24 cellular contexts compared by ENCODE assay signal in the genomic region with DNA sequence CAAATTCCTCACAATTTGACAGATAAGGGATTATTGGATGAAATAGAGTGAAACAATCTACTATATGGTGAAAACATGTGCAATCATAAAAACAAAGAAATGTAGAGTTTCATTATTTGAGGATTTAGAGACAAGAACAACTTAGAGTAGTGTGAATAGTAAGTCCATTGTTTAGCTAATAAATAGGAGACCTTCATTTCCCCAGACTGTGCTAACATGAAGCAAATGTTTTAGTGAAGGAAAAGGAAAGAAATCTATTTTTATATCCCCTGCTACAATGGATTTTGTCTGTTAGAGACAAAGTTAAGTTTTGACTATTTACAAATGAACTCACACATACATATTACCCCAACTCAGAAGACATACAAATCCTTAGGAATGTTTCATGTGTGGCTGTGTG.
"Had no signal": no experiment of that assay in that cellular context is flagged by ENCODE, and none has a peak within 500 bp of the region (broad histone marks: within the 10 kb centered on the region; RNA-seq: fewer than 3 reads in every experiment).

No MANE protein-coding gene starts in this region.

- H3K27ac ChIP-seq: adrenal gland, pancreas, tibial artery, WERI-Rb-1 had no signal

- ATAC-seq: activated T-helper 17 cell treated with anti-CD3 and anti-CD28 coated beads, Interleukin-2, amount 50 U/mL, for 72 hours; pancreas; T-cell had no signal

- H3K27ac Mint-ChIP-seq: activated naive CD8-positive, alpha-beta T cell; activated T-cell treated with anti-CD3 and anti-CD28 coated beads, Interleukin-2, amount 50 U/mL, for 24 hours; activated T-helper 17 cell treated with anti-CD3 and anti-CD28 coated beads, Interleukin-2, amount 50 U/mL, for 72 hours; memory B cell; nephron progenitor cell; T-cell; T-helper 2 cell treated with Interferon-gamma antibody and Interleukin-4, amounts not matched to agents 5 μg/mL and 100 μg/mL, for 36 hours had no signal

- H3K27me3 Mint-ChIP-seq: activated naive CD8-positive, alpha-beta T cell; activated T-cell treated with anti-CD3 and anti-CD28 coated beads, Interleukin-2, amount 50 U/mL, for 24 hours; activated T-helper 17 cell treated with anti-CD3 and anti-CD28 coated beads, Interleukin-2, amount 50 U/mL, for 72 hours; memory B cell; T-cell had no signal

- H3K4me1 ChIP-seq: pancreas had no signal

- H3K9me3 ChIP-seq: adrenal gland, pancreas, tibial artery had no signal

- H3K36me3 ChIP-seq: adrenal gland, pancreas, tibial artery, WERI-Rb-1 had no signal

- H3K4me1 Mint-ChIP-seq: activated T-helper 17 cell treated with anti-CD3 and anti-CD28 coated beads, Interleukin-2, amount 50 U/mL, for 72 hours; T-cell had no signal

- H3K4me3 Mint-ChIP-seq: activated naive CD8-positive, alpha-beta T cell; activated T-cell treated with anti-CD3 and anti-CD28 coated beads, Interleukin-2, amount 50 U/mL, for 24 hours; activated T-helper 17 cell treated with anti-CD3 and anti-CD28 coated beads, Interleukin-2, amount 50 U/mL, for 72 hours; memory B cell; nephron progenitor cell; T-cell; T-helper 2 cell treated with Interferon-gamma antibody and Interleukin-4, amounts not matched to agents 5 μg/mL and 100 μg/mL, for 36 hours had no signal

- H3K27me3 ChIP-seq: adrenal gland, pancreas, tibial artery had no signal

- DNase-seq: activated CD4-positive, alpha-beta T cell treated with anti-CD3 and anti-CD28 coated beads for 1 hour; activated CD8-positive, alpha-beta memory T cell treated with anti-CD3 and anti-CD28 coated beads for 24 hours; activated CD8-positive, alpha-beta memory T cell treated with anti-CD3 and anti-CD28 coated beads, Interleukin-2, amount 50 U/mL, for 4 hours; activated naive CD4-positive, alpha-beta T cell; activated T-cell treated with anti-CD3 and anti-CD28 coated beads, Interleukin-2, amount 50 U/mL, for 24 hours; adrenal gland; cerebellar nuclear complex; effector CD4-positive, alpha-beta T cell; erythroblast; foreskin fibroblast; left ventricle myocardium superior; nephron progenitor cell; pancreas; stimulated activated CD4-positive, alpha-beta T cell treated with anti-CD3 and anti-CD28 coated beads, Interleukin-2, amount 100 ng/mL, for 48 hours; stimulated activated CD8-positive, alpha-beta memory T cell treated with anti-CD3 and anti-CD28 coated beads, Interleukin-4, amount 100 ng/mL, for 48 hours; stimulated activated naive CD4-positive, alpha-beta T cell; T-cell; tibial artery; WERI-Rb-1 had no signal

- H3K4me3 ChIP-seq: adrenal gland, pancreas, tibial artery had no signal

- FAIRE-seq: bronchial epithelial cell had no signal

- H3K9me3 Mint-ChIP-seq: activated T-cell treated with anti-CD3 and anti-CD28 coated beads, Interleukin-2, amount 50 U/mL, for 24 hours; activated T-helper 17 cell treated with anti-CD3 and anti-CD28 coated beads, Interleukin-2, amount 50 U/mL, for 72 hours; memory B cell; nephron progenitor cell; T-cell; T-helper 2 cell treated with Interferon-gamma antibody and Interleukin-4, amounts not matched to agents 5 μg/mL and 100 μg/mL, for 36 hours had no signal
